ENCODE assay signal across 8 cellular contexts in the genomic region with DNA sequence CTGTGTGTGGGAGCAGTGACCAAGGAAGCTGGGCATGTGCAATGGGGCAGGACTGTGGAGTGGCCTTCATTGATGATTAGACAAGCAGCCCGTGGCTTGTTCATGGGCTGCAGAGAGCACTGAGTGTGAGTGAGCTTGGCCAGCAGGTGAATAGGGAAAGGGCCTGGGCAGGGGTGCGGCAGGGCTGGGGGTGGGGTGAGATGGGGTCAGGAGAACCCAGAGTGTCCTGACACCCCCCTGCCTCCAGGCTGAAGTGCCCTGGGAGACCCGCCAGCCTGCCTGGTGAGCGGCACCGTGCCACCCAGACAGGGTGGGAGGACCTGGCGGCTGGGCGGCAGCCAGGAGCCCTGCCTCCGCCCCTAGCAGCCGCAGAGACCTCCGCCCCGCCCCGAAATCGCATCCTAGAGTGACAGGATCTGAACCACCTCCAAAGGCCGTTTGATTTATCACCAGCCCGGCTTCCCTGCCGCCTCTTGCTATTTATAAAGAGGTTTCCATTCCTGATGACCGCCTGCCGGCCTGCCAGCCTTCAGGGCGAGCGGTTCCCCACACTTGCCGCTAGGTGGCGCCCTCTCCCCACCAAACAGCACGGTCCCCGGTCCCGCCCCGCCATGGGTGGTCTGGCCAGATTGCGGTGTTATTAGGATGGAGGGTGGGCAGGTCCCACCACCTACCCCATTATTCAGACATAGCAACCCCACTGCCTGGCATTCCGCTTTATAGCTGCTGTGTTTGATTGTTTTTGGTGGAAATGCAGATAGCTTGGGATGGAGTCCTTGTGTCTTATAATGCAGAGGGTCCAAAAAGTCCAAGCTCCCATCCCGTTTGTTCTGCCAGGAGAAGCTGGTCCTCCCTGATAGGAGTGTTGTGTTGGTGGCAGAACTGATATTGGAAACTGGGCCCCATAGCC. TPM values are rescaled to one million over a fixed set of nuclear protein-coding genes. Genes with fewer than 3 reads are reported as not detected.
DNase-seq lines count a peak whose midpoint lies in the region; ATAC-seq, FAIRE-seq and TF ChIP-seq lines count a peak whose summit lies in the region.

No MANE protein-coding gene starts in this region.

- WGBS in A549 (ENCODE audit: missing lambda C conversion rate), result 6% methylated on average over 29 of the region's 29 CpGs

- TF ChIP-seq CTCF in A549 (IDR thresholded peaks at IDR 0.05) (peak; percentile 97), Peyer's patch (IDR thresholded peaks at IDR 0.05) (peak; percentile 94 to 98 (median 96)), fibroblast of pulmonary artery (IDR thresholded peaks at IDR 0.05; ENCODE audit: low read length, missing control alignments) (peak; percentile 88), thoracic aorta (IDR thresholded peaks at IDR 0.05) (peak; percentile 99)

- H3K36me3 ChIP-seq in Peyer's patch, result no peaks in the 10 kb centered on the region
- no peaks in the 10 kb centered on the region for H3K36me3 ChIP-seq in thoracic aorta

- H3K9me3 ChIP-seq in A549 (no peaks in the 10 kb centered on the region), Peyer's patch (no peaks in the 10 kb centered on the region), thoracic aorta (no peaks in the 10 kb centered on the region)

- 0 out of 3 replicates have a peak overlapping the region, but pooled peaks have one; percentile 18 for H3K4me3 ChIP-seq in A549
- H3K4me3 ChIP-seq in Peyer's patch, result peak overlapping the region in 1 of 4 donors; percentile 24
- no peak overlapping the region for H3K4me3 ChIP-seq in fibroblast of pulmonary artery (replicated peaks; ENCODE audit: low read depth, low read length)
- H3K4me3 ChIP-seq in thoracic aorta, result peak overlapping the region; percentile 22

- TF ChIP-seq POLR2A in A549 (IDR thresholded peaks at IDR 0.05; ENCODE audit: low read length) (no peak), Peyer's patch (IDR thresholded peaks at IDR 0.05) (no peak)

- CTCF ChIA-PET in A549 (lab: Yijun Ruan, JAX), result interaction anchor here (0.5 to 6.8 kb wide), 74 partner anchors 9 to 956 kb away, joined by 3 to 133 read pairs (median 4); a partner anchor contains a TSS

- TF ChIP-seq EP300 in A549 (IDR thresholded peaks at IDR 0.05), result no peak

- peak; percentile 97 to 99 for TF ChIP-seq RAD21 in A549 (conservative IDR thresholded peaks at IDR 0.05 in 1 of 2, IDR thresholded peaks at IDR 0.05 in 1 of 2)

- ATAC-seq in A549, result peak; percentile 71 to 90
- peak; percentile 77 for ATAC-seq in GM18502 (IDR thresholded peaks at IDR 0.05; ENCODE audit: poor library complexity, unreplicated experiment)
- ATAC-seq in thoracic aorta (ENCODE audit: insufficient number of reproducible peaks, low FRiP score, low read depth), result peak; percentile 85

- H3K27ac ChIP-seq in A549 (peak overlapping the region; percentile 16 to 68; a peak in 4 of 6 replicates), Peyer's patch (no peak overlapping the region), thoracic aorta (peak overlapping the region; percentile 75)

- DNase-seq in A549 (ENCODE audit: low read depth in 1 of 2, low spot score in 1 of 2) (peak; percentile 62 to 79), KBM-7 (peak; percentile 76), Peyer's patch (peak; percentile 64 to 86 (median 82)), activated T-helper 1 cell treated with Interleukin-2 at 50 U/mL for 16 hours (ENCODE audit: low read depth) (peak; percentile 59), fibroblast of pulmonary artery (ENCODE audit: low read depth) (peak; percentile 63), occipital lobe (lab: John Stamatoyannopoulos, UW) (peak; percentile 35), thoracic aorta (ENCODE audit: low spot score) (peak; percentile 74)

- peak overlapping the region; percentile 73 for H3K4me2 ChIP-seq in A549

- POLR2A ChIA-PET in A549 (lab: Yijun Ruan, JAX), result interaction anchor here (0.6 kb wide), 1 partner anchor 456 kb away, joined by 8 read pairs; no protein-coding TSS in a partner anchor

- in situ Hi-C loops in KBM-7 (cut with MboI; ENCODE audit: low pct_unique_long_range_greater_than_20kb, low sequenced_read_pairs), result loop anchor here (10.0 kb wide), 1 partner anchor 272 kb away; no protein-coding TSS in a partner anchor

- H3K27me3 ChIP-seq in Peyer's patch (no peaks in the 10 kb centered on the region), thoracic aorta (replicated peaks; ENCODE audit: insufficient read depth) (no peaks in the 10 kb centered on the region)

- no peak for FAIRE-seq in A549 (lab: Jason Lieb, UNC)

- H3K4me1 ChIP-seq in A549 (peaks cover 23% of the 10 kb centered on the region; the same call in 2 of the 3 replicates), Peyer's patch (peaks cover 0 to 10% (median 3%) of the 10 kb centered on the region in 4 donors), thoracic aorta (ENCODE audit: control insufficient read depth in 1 of 2, low read depth in 2 of 2) (peaks cover 0 to 47% of the 10 kb centered on the region in 2 donors)

TF ChIP-seq in A549, 52 proteins besides CTCF, POLR2A, EP300 and RAD21:
- TF ChIP-seq KDM5A (IDR thresholded peaks at IDR 0.05), result peak; percentile 58; the same call in 1 of the 2 replicates
- TF ChIP-seq CHD2 (IDR thresholded peaks at IDR 0.05; ENCODE audit: low read length, partially characterized antibody), result no peak
- peak; percentile 95 for TF ChIP-seq SMC3 (IDR thresholded peaks at IDR 0.05)

RNA-seq across cellular contexts. Expression of a gene that starts 3.5 kb away (rescaled TPM):
- 0.09 and 0.20 TPM in 2 replicates for polyA plus RNA-seq in A549 (2011; rRNA removed)
- polyA plus RNA-seq in A549 (2012; cell fraction: cytosol; rRNA removed), result 0.53 and 0.70 TPM in 2 replicates
- polyA plus RNA-seq in A549 (2012; cell fraction: nucleus; rRNA removed), result 3.9 and 4.1 TPM in 2 replicates
- 0.36 to 0.63 TPM (median 0.51 TPM) in 3 replicates for polyA plus RNA-seq in A549 (2017; fragmentation: RNase III; extraction: RNeasy Plus Mini Kit Qiagen cat#74134 plus additional on column Dnase treatment)
- polyA minus RNA-seq in A549 (2011; rRNA and poly(A)+ RNA removed), result 0.21 and 0.34 TPM in 2 replicates
- under 1 TPM in 1 of 4 donors, not detected in 3; 0.57 TPM for total RNA-seq in Peyer's patch
- total RNA-seq in occipital lobe, result 0.78 TPM
- not detected for total RNA-seq in thoracic aorta

RNA-seq across cellular contexts. Expression of a gene that starts 22.7 kb away (rescaled TPM):
- 1.0 and 1.5 TPM in 2 replicates for polyA plus RNA-seq in A549 (2011; rRNA removed)
- polyA plus RNA-seq in A549 (2012; cell fraction: cytosol; rRNA removed), result 1.5 and 3.0 TPM in 2 replicates
- polyA plus RNA-seq in A549 (2012; cell fraction: nucleus; rRNA removed), result 3.0 and 4.0 TPM in 2 replicates
- polyA plus RNA-seq in A549 (2017; fragmentation: RNase III; extraction: RNeasy Plus Mini Kit Qiagen cat#74134 plus additional on column Dnase treatment), result 1.9 to 3.7 TPM (median 3.4 TPM) in 3 replicates
- polyA minus RNA-seq in A549 (2011; rRNA and poly(A)+ RNA removed), result 0.83 and 1.8 TPM in 2 replicates
- not detected for total RNA-seq in Peyer's patch
- 0.78 TPM for total RNA-seq in occipital lobe
- total RNA-seq in thoracic aorta, result 10 to 100 TPM; 13.9 to 44.5 TPM

RNA-seq across cellular contexts. Expression of a gene that starts 47.7 kb away (rescaled TPM):
- 0.46 and 0.53 TPM in 2 replicates for polyA plus RNA-seq in A549 (2011; rRNA removed)
- polyA plus RNA-seq in A549 (2012; cell fraction: cytosol; rRNA removed), result 0.53 and 1.1 TPM in 2 replicates
- 0.76 and 1.00 TPM in 2 replicates for polyA plus RNA-seq in A549 (2012; cell fraction: nucleus; rRNA removed)
- polyA plus RNA-seq in A549 (2017; fragmentation: RNase III; extraction: RNeasy Plus Mini Kit Qiagen cat#74134 plus additional on column Dnase treatment), result 0.70 to 1.3 TPM (median 0.96 TPM) in 3 replicates
- 0.29 TPM in 1 of 2 replicates, not detected in the other for polyA minus RNA-seq in A549 (2011; rRNA and poly(A)+ RNA removed)
- 10 to 100 TPM in 1 of 4 donors, 1 to 10 TPM in 2, under 1 TPM in 1; 0.53 to 19.8 (median 2.3) TPM for total RNA-seq in Peyer's patch
- 3.0 TPM for total RNA-seq in occipital lobe
- total RNA-seq in thoracic aorta, result 1 to 10 TPM; 3.9 to 5.6 TPM

RNA-seq across cellular contexts. Expression of a gene that starts 47.8 kb away (rescaled TPM):
- polyA plus RNA-seq in A549 (2011; rRNA removed) (0.06 and 0.08 TPM in 2 replicates), A549 (2017; fragmentation: RNase III; extraction: RNeasy Plus Mini Kit Qiagen cat#74134 plus additional on column Dnase treatment) (0.04 to 0.24 TPM (median 0.15 TPM) in 3 replicates)
- 0.04 TPM in 2 replicates for polyA plus RNA-seq in A549 (2012; cell fraction: cytosol; rRNA removed)
- 0.02 and 0.16 TPM in 2 replicates for polyA plus RNA-seq in A549 (2012; cell fraction: nucleus; rRNA removed)
- polyA minus RNA-seq in A549 (2011; rRNA and poly(A)+ RNA removed), result 0.12 and 0.63 TPM in 2 replicates
- total RNA-seq in Peyer's patch (1 to 10 TPM in 1 of 4 donors, under 1 TPM in 1, not detected in 2; 0.47 to 1.7 TPM), occipital lobe (1.7 TPM), thoracic aorta (not detected)

Comparison
In these comparisons a context has a peak if more than half of its experiments do, and no peak if none do; other contexts are left out.
1. H3K27ac ChIP-seq: peak in A549 (2 of 2) and thoracic aorta (2 of 2); none in Peyer's patch (0 of 4).
2. Peak in every context shown above with its lines, with median percentiles within 50 percentile points of each other: ATAC-seq, DNase-seq and CTCF ChIP-seq.